9 cellular contexts compared by ENCODE assay signal in the genomic region with DNA sequence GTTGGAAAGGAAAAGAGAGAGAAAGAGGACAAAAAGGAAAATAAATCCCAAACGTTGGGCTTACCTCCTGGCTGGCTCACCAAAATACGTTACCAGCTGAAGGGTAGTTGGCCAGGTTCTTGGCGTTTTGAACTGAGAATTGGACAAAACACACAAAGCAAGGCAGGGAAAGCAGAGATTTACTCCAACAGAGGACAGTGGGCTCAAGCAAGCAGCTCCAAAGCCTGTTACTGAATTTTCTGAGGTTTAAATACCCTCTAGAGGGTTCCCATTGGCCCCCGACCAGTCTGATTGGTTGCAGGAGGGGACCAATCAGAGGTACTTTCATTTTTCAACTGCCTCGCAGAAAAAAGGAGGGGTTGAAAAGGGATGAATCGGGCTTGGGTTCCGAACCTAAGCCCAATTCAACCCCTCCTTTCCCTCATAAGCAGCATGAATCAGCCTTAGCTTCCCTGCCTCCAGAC. TPM values are rescaled to one million over a fixed set of nuclear protein-coding genes. Genes with fewer than 3 reads are reported as not detected.
DNase-seq lines count a peak whose midpoint lies in the region; ATAC-seq and TF ChIP-seq lines count a peak whose summit lies in the region.
"Had no signal": no experiment of that assay in that cellular context is flagged by ENCODE, and none has a peak within 500 bp of the region (broad histone marks: within the 10 kb centered on the region; RNA-seq: fewer than 3 reads in every experiment).

No MANE protein-coding gene starts in this region.

- peak overlapping the region; percentile 25 to 64 for H3K4me3 Mint-ChIP-seq in stimulated activated naive B cell treated with anti-CD40 and anti-IgM and Interleukin-4, amounts not matched to agents 10 μg/mL and 1 μg/mL and 100 μg/mL, for 72 hours
- H3K4me3 Mint-ChIP-seq in nephron progenitor cell = no peak overlapping the region

- no peak overlapping the region for H3K27ac Mint-ChIP-seq in stimulated activated naive B cell treated with anti-CD40 and anti-IgM and Interleukin-4, amounts not matched to agents 10 μg/mL and 1 μg/mL and 100 μg/mL, for 72 hours
- no peak overlapping the region for H3K27ac Mint-ChIP-seq in nephron progenitor cell

- peaks cover 7 to 12% of the 10 kb centered on the region in 2 donors for H3K4me1 Mint-ChIP-seq in stimulated activated naive B cell treated with anti-CD40 and anti-IgM and Interleukin-4, amounts not matched to agents 10 μg/mL and 1 μg/mL and 100 μg/mL, for 72 hours
- no peaks in the 10 kb centered on the region for H3K4me1 Mint-ChIP-seq in nephron progenitor cell

- TF ChIP-seq CTCF in fibroblast of mammary gland (conservative IDR thresholded peaks at IDR 0.05; ENCODE audit: control insufficient read depth, insufficient read depth, low read depth, low read length) (no peak), nephron progenitor cell (IDR thresholded peaks at IDR 0.05) (no peak)

- no peak for ATAC-seq in stimulated activated naive B cell treated with anti-CD40 and anti-IgM and Interleukin-4, amounts not matched to agents 10 μg/mL and 1 μg/mL and 100 μg/mL, for 72 hours (replicated peaks)

- H3K27me3 Mint-ChIP-seq in stimulated activated naive B cell treated with anti-CD40 and anti-IgM and Interleukin-4, amounts not matched to agents 10 μg/mL and 1 μg/mL and 100 μg/mL, for 72 hours = no peaks in the 10 kb centered on the region
- H3K27me3 Mint-ChIP-seq in nephron progenitor cell (ENCODE audit: low read depth, poor library complexity) = peaks cover 4% of the 10 kb centered on the region

- peak; percentile 3 for DNase-seq in NCI-H2227 (lab: John Stamatoyannopoulos, UW; ENCODE audit: unreplicated experiment)
- no peak for DNase-seq in NCI-H2227 treated with DMSO at 0.1 percent for 48 hours (lab: John Stamatoyannopoulos, UW)
- peak; percentile 86 for DNase-seq in RPMI7951 (ENCODE audit: low read depth)
- DNase-seq in fibroblast of mammary gland (ENCODE audit: low read depth) = peak; percentile 51
- DNase-seq in stimulated activated naive B cell treated with anti-CD40 and anti-IgM and Interleukin-4, amounts not matched to agents 10 μg/mL and 1 μg/mL and 100 μg/mL, for 72 hours = no peak
- DNase-seq in nephron progenitor cell = no peak
- DNase-seq in SK-N-DZ (ENCODE audit: low spot score) = no peak
- DNase-seq in NCI-H1417 treated with DMSO at 0.1 percent for 48 hours (lab: John Stamatoyannopoulos, UW) = no peak
- DNase-seq: 8988T had no signal

- no peaks in the 10 kb centered on the region for H3K9me3 Mint-ChIP-seq in stimulated activated naive B cell treated with anti-CD40 and anti-IgM and Interleukin-4, amounts not matched to agents 10 μg/mL and 1 μg/mL and 100 μg/mL, for 72 hours
- no peaks in the 10 kb centered on the region for H3K9me3 Mint-ChIP-seq in nephron progenitor cell

- peak overlapping the region; percentile 45 for H3K4me3 ChIP-seq in fibroblast of mammary gland (ENCODE audit: control insufficient read depth, low read depth, low read length)

- H3K36me3 Mint-ChIP-seq in stimulated activated naive B cell treated with anti-CD40 and anti-IgM and Interleukin-4, amounts not matched to agents 10 μg/mL and 1 μg/mL and 100 μg/mL, for 72 hours = peaks cover under 1 to 6% of the 10 kb centered on the region in 2 donors
- no peaks in the 10 kb centered on the region for H3K36me3 Mint-ChIP-seq in nephron progenitor cell (ENCODE audit: low read depth)

RNA-seq across cellular contexts. Expression of a gene that starts 55.6 kb away (rescaled TPM):
- total RNA-seq in RPMI7951 (2014; rRNA removed; shearing (Covaris generic)) = not detected in 2 replicates
- polyA plus RNA-seq in SK-N-DZ (2014; cell fraction: cytosol; rRNA removed) = not detected in 2 replicates
- not detected in 2 replicates for polyA plus RNA-seq in SK-N-DZ (2014; cell fraction: nucleus; rRNA removed)

Comparison
In these comparisons a context has a peak if more than half of its experiments do, and no peak if none do; other contexts are left out.
1. DNase-seq: peak in NCI-H2227 (single experiment), RPMI7951 (single experiment) and fibroblast of mammary gland (single experiment); none in NCI-H2227 treated with DMSO at 0.1 percent for 48 hours (single experiment), stimulated activated naive B cell treated with anti-CD40 and anti-IgM and Interleukin-4, amounts not matched to agents 10 μg/mL and 1 μg/mL and 100 μg/mL, for 72 hours (single experiment), nephron progenitor cell (single experiment), SK-N-DZ (single experiment) and NCI-H1417 treated with DMSO at 0.1 percent for 48 hours (single experiment).